8 cellular contexts compared by ENCODE assay signal in the genomic region with DNA sequence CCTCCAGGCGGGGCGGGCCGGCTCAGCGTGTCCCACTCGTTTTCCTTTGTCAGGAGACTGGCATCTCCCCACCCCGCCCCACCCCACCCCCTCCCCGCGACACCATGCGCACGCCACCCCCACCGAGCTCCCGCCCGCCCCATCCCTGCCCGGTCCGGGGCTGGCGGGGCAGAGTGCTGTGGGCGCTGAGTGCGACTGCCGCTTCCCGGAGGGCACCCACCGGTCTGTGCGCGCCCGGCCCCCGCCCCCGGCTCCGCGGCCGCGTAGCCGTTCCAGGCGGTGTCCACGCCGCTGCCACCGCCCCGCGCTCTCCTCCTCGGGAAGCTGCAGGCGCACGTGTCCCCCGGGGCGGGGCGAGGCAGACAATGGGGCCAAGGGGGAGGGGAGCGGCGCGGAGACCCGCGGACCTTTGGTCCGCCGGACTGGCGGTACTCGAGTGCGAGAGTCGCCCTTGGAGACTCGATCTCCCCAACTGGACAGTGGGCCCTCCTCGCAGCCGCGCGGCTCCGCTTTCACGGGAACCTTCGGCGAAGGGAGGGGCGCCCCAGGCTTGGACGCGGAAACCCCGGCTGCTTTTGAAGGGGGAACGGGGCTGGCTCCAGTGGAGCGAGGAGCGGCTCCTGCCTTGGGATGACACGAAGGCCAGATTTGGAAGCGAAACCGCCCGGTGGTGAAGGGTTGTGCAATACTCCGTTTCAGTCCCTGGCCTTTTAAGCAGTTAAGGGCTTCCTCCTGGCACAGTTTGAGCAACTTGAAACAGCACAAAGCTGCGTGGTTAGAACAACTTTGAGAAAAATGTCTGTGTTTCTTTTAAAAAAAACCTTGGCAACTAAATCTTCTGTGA. TPM values are rescaled to one million over a fixed set of nuclear protein-coding genes. Genes with fewer than 3 reads are reported as not detected.
A peak's percentile ranks its signal among the peaks of the same experiment; 100 is the strongest.
DNase-seq lines count a peak whose midpoint lies in the region; ATAC-seq and TF ChIP-seq lines count a peak whose summit lies in the region.

No MANE protein-coding gene starts in this region.

- peak overlapping the region; percentile 100 for H3K27ac Mint-ChIP-seq in activated T-helper 2 cell treated with anti-CD3 and anti-CD28 coated beads, Interferon-gamma antibody, Interleukin-2, Interleukin-4, amounts not matched to agents 10 μg/mL and 5 μg/mL and 100 μg/mL, durations not matched to agents 14 hours and 24 hours and 36 hours
- peak overlapping the region; percentile 94 to 100 (median 100) for H3K27ac Mint-ChIP-seq in nephron
- H3K27ac Mint-ChIP-seq in stimulated activated naive CD8-positive, alpha-beta T cell treated with anti-CD3 and anti-CD28 coated beads, Interleukin-15, Interleukin-2, amounts not matched to agents 100 ng/mL and 50 ng/mL, for 24 hours, result peak overlapping the region; percentile 89

- peak overlapping the region; percentile 77 for H3K4me3 ChIP-seq in fibroblast of the aortic adventitia (ENCODE audit: low read depth, low read length)

- intact Hi-C loops in activated T-helper 2 cell treated with anti-CD3 and anti-CD28 coated beads, Interferon-gamma antibody, Interleukin-2, Interleukin-4, amounts not matched to agents 10 μg/mL and 5 μg/mL and 100 μg/mL, durations not matched to agents 14 hours and 24 hours and 36 hours (cut with micrococcal nuclease), result loop anchor here (1.0 kb wide), 4 partner anchors 27 to 179 kb away; partner anchors contain the start of gene SNX14

- peaks cover 6% of the 10 kb centered on the region for H3K27me3 Mint-ChIP-seq in activated T-helper 2 cell treated with anti-CD3 and anti-CD28 coated beads, Interferon-gamma antibody, Interleukin-2, Interleukin-4, amounts not matched to agents 10 μg/mL and 5 μg/mL and 100 μg/mL, durations not matched to agents 14 hours and 24 hours and 36 hours (ENCODE audit: low read depth)
- H3K27me3 Mint-ChIP-seq in nephron (ENCODE audit: low read depth), result no peaks in the 10 kb centered on the region
- H3K27me3 Mint-ChIP-seq in stimulated activated naive CD8-positive, alpha-beta T cell treated with anti-CD3 and anti-CD28 coated beads, Interleukin-15, Interleukin-2, amounts not matched to agents 100 ng/mL and 50 ng/mL, for 24 hours, result no peaks in the 10 kb centered on the region

- DNase-seq in DMS79 treated with DMSO at 0.1 percent for 48 hours (lab: John Stamatoyannopoulos, UW) (peak; percentile 85), KBM-7 (peak; percentile 94), fibroblast of the aortic adventitia (ENCODE audit: low read depth) (peak; percentile 99)
- DNase-seq in activated T-helper 2 cell treated with anti-CD3 and anti-CD28 coated beads, Interferon-gamma antibody, Interleukin-2, Interleukin-4, amounts not matched to agents 10 μg/mL and 5 μg/mL and 100 μg/mL, durations not matched to agents 14 hours and 24 hours and 36 hours (ENCODE audit: low spot score), result peak; percentile 67

- no peaks in the 10 kb centered on the region for H3K9me3 Mint-ChIP-seq in activated T-helper 2 cell treated with anti-CD3 and anti-CD28 coated beads, Interferon-gamma antibody, Interleukin-2, Interleukin-4, amounts not matched to agents 10 μg/mL and 5 μg/mL and 100 μg/mL, durations not matched to agents 14 hours and 24 hours and 36 hours
- peaks cover 4% of the 10 kb centered on the region for H3K9me3 Mint-ChIP-seq in nephron
- H3K9me3 Mint-ChIP-seq in stimulated activated naive CD8-positive, alpha-beta T cell treated with anti-CD3 and anti-CD28 coated beads, Interleukin-15, Interleukin-2, amounts not matched to agents 100 ng/mL and 50 ng/mL, for 24 hours, result no peaks in the 10 kb centered on the region

- H3K4me3 Mint-ChIP-seq in activated T-helper 2 cell treated with anti-CD3 and anti-CD28 coated beads, Interferon-gamma antibody, Interleukin-2, Interleukin-4, amounts not matched to agents 10 μg/mL and 5 μg/mL and 100 μg/mL, durations not matched to agents 14 hours and 24 hours and 36 hours (ENCODE audit: low read depth), result peak overlapping the region; percentile 97
- H3K4me3 Mint-ChIP-seq in nephron, result peak overlapping the region; percentile 89 to 96 (median 95)
- peak overlapping the region; percentile 96 for H3K4me3 Mint-ChIP-seq in stimulated activated naive CD8-positive, alpha-beta T cell treated with anti-CD3 and anti-CD28 coated beads, Interleukin-15, Interleukin-2, amounts not matched to agents 100 ng/mL and 50 ng/mL, for 24 hours

- in situ Hi-C loops in KBM-7 (cut with MboI; ENCODE audit: low pct_unique_long_range_greater_than_20kb, low sequenced_read_pairs), result no loop called here

- peaks cover 33% of the 10 kb centered on the region for H3K36me3 Mint-ChIP-seq in activated T-helper 2 cell treated with anti-CD3 and anti-CD28 coated beads, Interferon-gamma antibody, Interleukin-2, Interleukin-4, amounts not matched to agents 10 μg/mL and 5 μg/mL and 100 μg/mL, durations not matched to agents 14 hours and 24 hours and 36 hours (ENCODE audit: low read depth)
- H3K36me3 Mint-ChIP-seq in nephron (ENCODE audit: low read depth), result peaks cover 34% of the 10 kb centered on the region
- peaks cover 37% of the 10 kb centered on the region for H3K36me3 Mint-ChIP-seq in stimulated activated naive CD8-positive, alpha-beta T cell treated with anti-CD3 and anti-CD28 coated beads, Interleukin-15, Interleukin-2, amounts not matched to agents 100 ng/mL and 50 ng/mL, for 24 hours (ENCODE audit: low read depth)

- ATAC-seq in GM21737 (IDR thresholded peaks at IDR 0.05; ENCODE audit: unreplicated experiment), result peak; percentile 48

- TF ChIP-seq CTCF in fibroblast of the aortic adventitia (IDR thresholded peaks at IDR 0.05; ENCODE audit: insufficient read depth, low read length) (no peak), nephron (IDR thresholded peaks at IDR 0.05; ENCODE audit: unreplicated experiment in 3 of 3) (no peak)

- H3K4me1 Mint-ChIP-seq in activated T-helper 2 cell treated with anti-CD3 and anti-CD28 coated beads, Interferon-gamma antibody, Interleukin-2, Interleukin-4, amounts not matched to agents 10 μg/mL and 5 μg/mL and 100 μg/mL, durations not matched to agents 14 hours and 24 hours and 36 hours (ENCODE audit: low read depth), result peaks cover 36% of the 10 kb centered on the region
- H3K4me1 Mint-ChIP-seq in nephron, result peaks cover 45% of the 10 kb centered on the region
- peaks cover 43% of the 10 kb centered on the region for H3K4me1 Mint-ChIP-seq in stimulated activated naive CD8-positive, alpha-beta T cell treated with anti-CD3 and anti-CD28 coated beads, Interleukin-15, Interleukin-2, amounts not matched to agents 100 ng/mL and 50 ng/mL, for 24 hours (ENCODE audit: low read depth)

TF ChIP-seq in PFSK-1, 5 proteins besides CTCF, POLR2A, EP300 and RAD21:
- peak; percentile 69 for TF ChIP-seq POLR2AphosphoS5 (IDR thresholded peaks at IDR 0.05; ENCODE audit: low read depth, low read length)
- TF ChIP-seq SIN3A (IDR thresholded peaks at IDR 0.05; ENCODE audit: borderline replicate concordance, insufficient read depth, low read length), result peak; percentile 73; the same call in 1 of the 2 replicates
- TF ChIP-seq, protein P1, sequence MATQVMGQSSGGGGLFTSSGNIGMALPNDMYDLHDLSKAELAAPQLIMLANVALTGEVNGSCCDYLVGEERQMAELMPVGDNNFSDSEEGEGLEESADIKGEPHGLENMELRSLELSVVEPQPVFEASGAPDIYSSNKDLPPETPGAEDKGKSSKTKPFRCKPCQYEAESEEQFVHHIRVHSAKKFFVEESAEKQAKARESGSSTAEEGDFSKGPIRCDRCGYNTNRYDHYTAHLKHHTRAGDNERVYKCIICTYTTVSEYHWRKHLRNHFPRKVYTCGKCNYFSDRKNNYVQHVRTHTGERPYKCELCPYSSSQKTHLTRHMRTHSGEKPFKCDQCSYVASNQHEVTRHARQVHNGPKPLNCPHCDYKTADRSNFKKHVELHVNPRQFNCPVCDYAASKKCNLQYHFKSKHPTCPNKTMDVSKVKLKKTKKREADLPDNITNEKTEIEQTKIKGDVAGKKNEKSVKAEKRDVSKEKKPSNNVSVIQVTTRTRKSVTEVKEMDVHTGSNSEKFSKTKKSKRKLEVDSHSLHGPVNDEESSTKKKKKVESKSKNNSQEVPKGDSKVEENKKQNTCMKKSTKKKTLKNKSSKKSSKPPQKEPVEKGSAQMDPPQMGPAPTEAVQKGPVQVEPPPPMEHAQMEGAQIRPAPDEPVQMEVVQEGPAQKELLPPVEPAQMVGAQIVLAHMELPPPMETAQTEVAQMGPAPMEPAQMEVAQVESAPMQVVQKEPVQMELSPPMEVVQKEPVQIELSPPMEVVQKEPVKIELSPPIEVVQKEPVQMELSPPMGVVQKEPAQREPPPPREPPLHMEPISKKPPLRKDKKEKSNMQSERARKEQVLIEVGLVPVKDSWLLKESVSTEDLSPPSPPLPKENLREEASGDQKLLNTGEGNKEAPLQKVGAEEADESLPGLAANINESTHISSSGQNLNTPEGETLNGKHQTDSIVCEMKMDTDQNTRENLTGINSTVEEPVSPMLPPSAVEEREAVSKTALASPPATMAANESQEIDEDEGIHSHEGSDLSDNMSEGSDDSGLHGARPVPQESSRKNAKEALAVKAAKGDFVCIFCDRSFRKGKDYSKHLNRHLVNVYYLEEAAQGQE (IDR thresholded peaks at IDR 0.05; ENCODE audit: insufficient read depth in 1 of 2, low read depth in 2 of 2, low read length in 2 of 2), result peak in 1 of 2 experiments; percentile 29; a peak in 3 of 4 replicates
- TF ChIP-seq FOXP2 (optimal IDR thresholded peaks at IDR 0.05; ENCODE audit: borderline replicate concordance, extremely low read depth, extremely low read length, insufficient read depth), result peak; percentile 56
- TF ChIP-seq TAF1 (IDR thresholded peaks at IDR 0.05; ENCODE audit: borderline replicate concordance, insufficient read depth, low read length), result peak; percentile 75; the same call in 1 of the 2 replicates

RNA-seq across cellular contexts. Expression of gene SYNCRIP, which starts 1.1 kb away (rescaled TPM):
- 123 TPM for polyA plus RNA-seq in PFSK-1 (2012; ENCODE audit: insufficient read length, low read depth)
- total RNA-seq in activated T-helper 2 cell treated with anti-CD3 and anti-CD28 coated beads, Interferon-gamma antibody, Interleukin-2, Interleukin-4, amounts not matched to agents 10 μg/mL and 5 μg/mL and 100 μg/mL, durations not matched to agents 14 hours and 24 hours and 36 hours, result 197 TPM in 2 replicates
- total RNA-seq in fibroblast of the aortic adventitia (ENCODE audit: low replicate concordance), result 90.5 and 95.1 TPM in 2 replicates

RNA-seq across cellular contexts. Expression of gene SNX14, which starts 50.1 kb away (rescaled TPM):
- polyA plus RNA-seq in PFSK-1 (2012; ENCODE audit: insufficient read length, low read depth), result 43.1 TPM
- total RNA-seq in activated T-helper 2 cell treated with anti-CD3 and anti-CD28 coated beads, Interferon-gamma antibody, Interleukin-2, Interleukin-4, amounts not matched to agents 10 μg/mL and 5 μg/mL and 100 μg/mL, durations not matched to agents 14 hours and 24 hours and 36 hours, result 57.5 and 59.7 TPM in 2 replicates
- 99.1 and 188 TPM in 2 replicates for total RNA-seq in fibroblast of the aortic adventitia (ENCODE audit: low replicate concordance)

Comparison
In these comparisons a context has a peak if more than half of its experiments do, and no peak if none do; other contexts are left out.
1. Peak in every context shown above with its lines: DNase-seq, ATAC-seq and H3K4me3 ChIP-seq.